Comparison of ENCODE assay signal across 36 cellular contexts in the genomic region with DNA sequence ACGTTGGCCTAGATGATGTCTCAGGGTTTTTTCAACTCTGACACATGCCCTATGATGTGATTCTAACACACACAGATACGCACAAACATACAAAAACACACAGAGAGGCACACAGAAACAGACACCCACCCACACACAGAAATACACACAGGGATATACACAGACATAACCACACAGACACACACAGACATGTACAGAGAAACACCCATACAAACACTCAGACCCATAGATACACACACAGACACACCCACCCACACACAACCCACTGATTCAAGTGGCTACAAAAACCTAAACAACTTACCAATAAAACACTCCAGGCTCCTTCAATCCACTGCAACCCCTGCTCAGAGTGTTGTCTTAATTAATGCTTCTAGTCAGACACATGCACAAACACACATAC.
"Had no signal": no experiment of that assay in that cellular context is flagged by ENCODE, and none has a peak within 500 bp of the region (broad histone marks: within the 10 kb centered on the region; RNA-seq: fewer than 3 reads in every experiment).

No MANE protein-coding gene starts in this region.

- H3K27ac Mint-ChIP-seq: activated CD4-positive, alpha-beta memory T cell treated with anti-CD3 and anti-CD28 coated beads, Interleukin-2, amount 10 ng/mL, durations not matched to agents 7 days and 5 days; activated CD4-positive, alpha-beta T cell treated with anti-CD3 and anti-CD28 coated beads for 36 hours; activated CD4-positive, alpha-beta T cell treated with anti-CD3 and anti-CD28 coated beads, Interleukin-2, amount 10 ng/mL, durations not matched to agents 7 days and 5 days; activated naive CD4-positive, alpha-beta T cell treated with anti-CD3 and anti-CD28 coated beads, Interleukin-2, amount 10 ng/mL, durations not matched to agents 7 days and 5 days; activated naive CD4-positive, alpha-beta T cell treated with anti-CD3 and anti-CD28 coated beads, Interleukin-2, amount 50 U/mL, for 24 hours; activated naive CD8-positive, alpha-beta T cell; activated naive CD8-positive, alpha-beta T cell treated with anti-CD3 and anti-CD28 coated beads, Interleukin-2, amount 10 ng/mL, durations not matched to agents 7 days and 5 days; activated naive CD8-positive, alpha-beta T cell treated with anti-CD3 and anti-CD28 coated beads, Interleukin-2, amount 50 U/mL, for 24 hours; activated T-helper 2 cell treated with anti-CD3 and anti-CD28 coated beads, Interferon-gamma antibody, Interleukin-2, Interleukin-4, amounts not matched to agents 10 μg/mL and 5 μg/mL and 100 μg/mL, durations not matched to agents 14 hours and 24 hours and 36 hours; T-helper 1 cell treated with Interleukin-12 subunit alpha and Interleukin-12 subunit beta and Interleukin-4 antibody, amounts not matched to agents 30 μg/mL and 1 μg/mL, for 36 hours; T-helper 2 cell treated with Interferon-gamma antibody and Interleukin-4, amounts not matched to agents 5 μg/mL and 100 μg/mL, for 36 hours; WTC11 had no signal

- H3K4me1 Mint-ChIP-seq: activated CD4-positive, alpha-beta memory T cell treated with anti-CD3 and anti-CD28 coated beads, Interleukin-2, amount 10 ng/mL, durations not matched to agents 7 days and 5 days; activated CD4-positive, alpha-beta T cell treated with anti-CD3 and anti-CD28 coated beads for 36 hours; activated CD4-positive, alpha-beta T cell treated with anti-CD3 and anti-CD28 coated beads, Interleukin-2, amount 10 ng/mL, durations not matched to agents 7 days and 5 days; activated naive CD4-positive, alpha-beta T cell treated with anti-CD3 and anti-CD28 coated beads, Interleukin-2, amount 10 ng/mL, durations not matched to agents 7 days and 5 days; activated naive CD4-positive, alpha-beta T cell treated with anti-CD3 and anti-CD28 coated beads, Interleukin-2, amount 50 U/mL, for 24 hours; activated naive CD8-positive, alpha-beta T cell treated with anti-CD3 and anti-CD28 coated beads, Interleukin-2, amount 10 ng/mL, durations not matched to agents 7 days and 5 days; activated naive CD8-positive, alpha-beta T cell treated with anti-CD3 and anti-CD28 coated beads, Interleukin-2, amount 50 U/mL, for 24 hours; brain; central memory CD8-positive, alpha-beta T cell had no signal

- H3K36me3 ChIP-seq: ascending aorta, cardiac muscle cell, WERI-Rb-1 had no signal

- ATAC-seq: activated CD4-positive, alpha-beta T cell treated with anti-CD3 and anti-CD28 coated beads for 36 hours; activated CD4-positive, CD25-positive, alpha-beta regulatory T cell treated with anti-CD3 and anti-CD28 coated beads, Interleukin-2, amount 50 U/mL, for 24 hours; activated naive CD8-positive, alpha-beta T cell treated with anti-CD3 and anti-CD28 coated beads, Interleukin-2, amount 50 U/mL, for 24 hours; WTC11 had no signal

- H3K9me3 Mint-ChIP-seq: activated CD4-positive, alpha-beta memory T cell treated with anti-CD3 and anti-CD28 coated beads, Interleukin-2, amount 10 ng/mL, durations not matched to agents 7 days and 5 days; activated CD4-positive, alpha-beta T cell treated with anti-CD3 and anti-CD28 coated beads, Interleukin-2, amount 10 ng/mL, durations not matched to agents 7 days and 5 days; activated naive CD4-positive, alpha-beta T cell treated with anti-CD3 and anti-CD28 coated beads, Interleukin-2, amount 10 ng/mL, durations not matched to agents 7 days and 5 days; activated naive CD4-positive, alpha-beta T cell treated with anti-CD3 and anti-CD28 coated beads, Interleukin-2, amount 50 U/mL, for 24 hours; activated naive CD8-positive, alpha-beta T cell treated with anti-CD3 and anti-CD28 coated beads, Interleukin-2, amount 10 ng/mL, durations not matched to agents 7 days and 5 days; activated naive CD8-positive, alpha-beta T cell treated with anti-CD3 and anti-CD28 coated beads, Interleukin-2, amount 50 U/mL, for 24 hours; activated T-helper 2 cell treated with anti-CD3 and anti-CD28 coated beads, Interferon-gamma antibody, Interleukin-2, Interleukin-4, amounts not matched to agents 10 μg/mL and 5 μg/mL and 100 μg/mL, durations not matched to agents 14 hours and 24 hours and 36 hours; central memory CD8-positive, alpha-beta T cell; T-helper 1 cell treated with Interleukin-12 subunit alpha and Interleukin-12 subunit beta and Interleukin-4 antibody, amounts not matched to agents 30 μg/mL and 1 μg/mL, for 36 hours; T-helper 2 cell treated with Interferon-gamma antibody and Interleukin-4, amounts not matched to agents 5 μg/mL and 100 μg/mL, for 36 hours had no signal

- H3K4me3 Mint-ChIP-seq: activated CD4-positive, alpha-beta memory T cell treated with anti-CD3 and anti-CD28 coated beads, Interleukin-2, amount 10 ng/mL, durations not matched to agents 7 days and 5 days; activated CD4-positive, alpha-beta T cell treated with anti-CD3 and anti-CD28 coated beads for 36 hours; activated CD4-positive, alpha-beta T cell treated with anti-CD3 and anti-CD28 coated beads, Interleukin-2, amount 10 ng/mL, durations not matched to agents 7 days and 5 days; activated naive CD4-positive, alpha-beta T cell treated with anti-CD3 and anti-CD28 coated beads, Interleukin-2, amount 10 ng/mL, durations not matched to agents 7 days and 5 days; activated naive CD4-positive, alpha-beta T cell treated with anti-CD3 and anti-CD28 coated beads, Interleukin-2, amount 50 U/mL, for 24 hours; activated naive CD8-positive, alpha-beta T cell; activated naive CD8-positive, alpha-beta T cell treated with anti-CD3 and anti-CD28 coated beads, Interleukin-2, amount 10 ng/mL, durations not matched to agents 7 days and 5 days; activated naive CD8-positive, alpha-beta T cell treated with anti-CD3 and anti-CD28 coated beads, Interleukin-2, amount 50 U/mL, for 24 hours; brain; central memory CD8-positive, alpha-beta T cell; T-helper 1 cell treated with Interleukin-12 subunit alpha and Interleukin-12 subunit beta and Interleukin-4 antibody, amounts not matched to agents 30 μg/mL and 1 μg/mL, for 36 hours; T-helper 2 cell treated with Interferon-gamma antibody and Interleukin-4, amounts not matched to agents 5 μg/mL and 100 μg/mL, for 36 hours; WTC11 had no signal

- H3K27ac ChIP-seq: ascending aorta, cardiac muscle cell, WERI-Rb-1 had no signal

- H3K4me1 ChIP-seq: ascending aorta had no signal

- H3K9me3 ChIP-seq: ascending aorta had no signal

- H3K4me3 ChIP-seq: ascending aorta, cardiac muscle cell had no signal

- H3K27me3 ChIP-seq: ascending aorta, cardiac muscle cell had no signal

- DNase-seq: activated CD4-positive, alpha-beta memory T cell treated with anti-CD3 and anti-CD28 coated beads, Interleukin-2, amount 10 ng/mL, durations not matched to agents 7 days and 5 days; activated CD4-positive, alpha-beta T cell treated with anti-CD3 and anti-CD28 coated beads for 1 hour; activated CD4-positive, alpha-beta T cell treated with anti-CD3 and anti-CD28 coated beads for 36 hours; activated CD4-positive, alpha-beta T cell treated with anti-CD3 and anti-CD28 coated beads for 48 hours; activated CD4-positive, alpha-beta T cell treated with anti-CD3 and anti-CD28 coated beads, Interleukin-2, amount 10 ng/mL, durations not matched to agents 7 days and 5 days; activated CD4-positive, alpha-beta T cell treated with anti-CD3 and anti-CD28 coated beads, Interleukin-2, amount 50 U/mL, for 48 hours; activated CD4-positive, CD25-positive, alpha-beta regulatory T cell; activated CD8-positive, alpha-beta memory T cell treated with anti-CD3 and anti-CD28 coated beads, Interleukin-2, amount 50 U/mL, for 4 hours; activated effector memory CD4-positive, alpha-beta T cell treated with Interleukin-2 at 50 U/mL for 16 hours; activated gamma-delta T cell; activated naive CD4-positive, alpha-beta T cell treated with anti-CD3 and anti-CD28 coated beads, Interleukin-2, amount 10 ng/mL, durations not matched to agents 7 days and 5 days; activated naive CD4-positive, alpha-beta T cell treated with Interleukin-2 at 50 U/mL for 16 hours; activated naive CD8-positive, alpha-beta T cell treated with anti-CD3 and anti-CD28 coated beads, Interleukin-2, amount 10 ng/mL, durations not matched to agents 7 days and 5 days; activated naive CD8-positive, alpha-beta T cell treated with anti-CD3 and anti-CD28 coated beads, Interleukin-2, amount 50 U/mL, for 24 hours; activated T-cell treated with anti-CD3 and anti-CD28 coated beads for 4 hours; activated T-cell treated with anti-CD3 and anti-CD28 coated beads, Interleukin-2, amount 50 U/mL, for 1 hour; activated T-cell treated with anti-CD3 and anti-CD28 coated beads, Interleukin-2, amount 50 U/mL, for 48 hours; amygdala; anterior cingulate cortex; caudate nucleus; cerebellar nuclear complex; T-helper 1 cell; T-helper 2 cell; T-helper 9 cell; WERI-Rb-1 had no signal

- H3K36me3 Mint-ChIP-seq: activated naive CD4-positive, alpha-beta T cell treated with anti-CD3 and anti-CD28 coated beads, Interleukin-2, amount 10 ng/mL, durations not matched to agents 7 days and 5 days; activated naive CD4-positive, alpha-beta T cell treated with anti-CD3 and anti-CD28 coated beads, Interleukin-2, amount 50 U/mL, for 24 hours; activated naive CD8-positive, alpha-beta T cell; activated naive CD8-positive, alpha-beta T cell treated with anti-CD3 and anti-CD28 coated beads, Interleukin-2, amount 10 ng/mL, durations not matched to agents 7 days and 5 days; brain; WTC11 had no signal
